ENCODE assay signal across 16 cellular contexts in the genomic region with DNA sequence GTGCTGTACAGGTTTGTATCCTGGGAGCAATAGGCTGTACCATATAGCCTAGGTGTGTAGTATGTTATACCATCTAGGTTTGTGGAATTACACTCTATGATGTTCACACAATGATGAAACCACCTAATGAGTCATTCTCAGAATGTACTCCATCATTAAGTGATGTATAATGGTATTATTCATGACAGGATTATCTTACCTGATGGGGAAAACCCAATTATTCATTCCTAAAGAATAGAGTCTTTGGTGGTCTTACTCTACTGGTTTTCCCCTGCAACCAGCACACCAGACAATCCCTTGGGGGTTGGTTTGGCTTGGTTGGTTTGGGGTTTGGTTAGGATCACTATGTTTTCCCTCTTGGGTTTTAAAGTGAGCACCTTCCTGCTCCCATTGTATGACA. TPM values are rescaled to one million over a fixed set of nuclear protein-coding genes. Genes with fewer than 3 reads are reported as not detected.
DNase-seq lines count a peak whose midpoint lies in the region; ATAC-seq lines count a peak whose summit lies in the region.
"Had no signal": no experiment of that assay in that cellular context is flagged by ENCODE, and none has a peak within 500 bp of the region (broad histone marks: within the 10 kb centered on the region; RNA-seq: fewer than 3 reads in every experiment).

No MANE protein-coding gene starts in this region.

- no peak overlapping the region for H3K4me3 Mint-ChIP-seq in stimulated activated memory B cell treated with anti-CD40 and anti-IgM and Interleukin-4, amounts not matched to agents 10 μg/mL and 1 μg/mL and 100 μg/mL, for 72 hours
- H3K4me3 Mint-ChIP-seq: nephron progenitor cell had no signal

- in situ Hi-C loops in HAP-1 (cut with MboI; ENCODE audit: low sequenced_read_pairs) = loop anchor here (25.0 kb wide), 1 partner anchor 637 kb away; the partner anchor contains the start of gene TESPA1

- no peaks in the 10 kb centered on the region for H3K9me3 ChIP-seq in HAP-1

- intact Hi-C loops in posterior cingulate gyrus (cut with DNase I) = no loop called here

- 0 out of 2 replicates have a peak, but pooled peaks cover 3% of the 10 kb centered on the region for H3K27me3 ChIP-seq in HAP-1 (ENCODE audit: low read depth)

- no peak overlapping the region for H3K27ac Mint-ChIP-seq in activated naive CD4-positive, alpha-beta T cell treated with anti-CD3 and anti-CD28 coated beads, Interleukin-2, amount 50 U/mL, for 72 hours
- H3K27ac Mint-ChIP-seq in stimulated activated memory B cell treated with anti-CD40 and anti-IgM and Interleukin-4, amounts not matched to agents 10 μg/mL and 1 μg/mL and 100 μg/mL, for 72 hours = no peak overlapping the region
- H3K27ac Mint-ChIP-seq: nephron progenitor cell had no signal

- ATAC-seq in activated naive CD4-positive, alpha-beta T cell treated with anti-CD3 and anti-CD28 coated beads, Interleukin-2, amount 50 U/mL, for 72 hours = peak; percentile 86
- peak; percentile 63 for ATAC-seq in HG02759 (IDR thresholded peaks at IDR 0.05; ENCODE audit: unreplicated experiment)
- peak; percentile 45 for ATAC-seq in HG03571 (IDR thresholded peaks at IDR 0.05; ENCODE audit: unreplicated experiment)
- peak; percentile 68 for ATAC-seq in stimulated activated memory B cell treated with anti-CD40 and anti-IgM and Interleukin-4, amounts not matched to agents 10 μg/mL and 1 μg/mL and 100 μg/mL, for 72 hours
- ATAC-seq: left cardiac atrium had no signal

- H3K27me3 Mint-ChIP-seq in stimulated activated memory B cell treated with anti-CD40 and anti-IgM and Interleukin-4, amounts not matched to agents 10 μg/mL and 1 μg/mL and 100 μg/mL, for 72 hours = peaks cover 10% of the 10 kb centered on the region

- peaks cover 9% of the 10 kb centered on the region for H3K4me1 Mint-ChIP-seq in stimulated activated memory B cell treated with anti-CD40 and anti-IgM and Interleukin-4, amounts not matched to agents 10 μg/mL and 1 μg/mL and 100 μg/mL, for 72 hours

- H3K9me3 Mint-ChIP-seq in activated naive CD4-positive, alpha-beta T cell treated with anti-CD3 and anti-CD28 coated beads, Interleukin-2, amount 50 U/mL, for 72 hours = no peaks in the 10 kb centered on the region
- H3K9me3 Mint-ChIP-seq in stimulated activated memory B cell treated with anti-CD40 and anti-IgM and Interleukin-4, amounts not matched to agents 10 μg/mL and 1 μg/mL and 100 μg/mL, for 72 hours = no peaks in the 10 kb centered on the region
- H3K9me3 Mint-ChIP-seq: nephron progenitor cell had no signal

- H3K36me3 ChIP-seq in HAP-1 (replicated peaks) = no peaks in the 10 kb centered on the region

- DNase-seq in activated naive CD4-positive, alpha-beta T cell treated with anti-CD3 and anti-CD28 coated beads, Interleukin-2, amount 50 U/mL, for 72 hours (ENCODE audit: low spot score in 2 of 2) = no peak
- DNase-seq in activated naive CD4-positive, alpha-beta T cell treated with Interleukin-2 at 50 U/mL for 16 hours = no peak
- no peak for DNase-seq in NOMO-1 (lab: John Stamatoyannopoulos, UW; ENCODE audit: unreplicated experiment in 2 of 2)
- DNase-seq in posterior cingulate gyrus = no peak
- DNase-seq in HAP-1 (ENCODE audit: low spot score in 2 of 2) = no peak
- DNase-seq: activated effector memory CD4-positive, alpha-beta T cell treated with anti-CD3 and anti-CD28 coated beads, Interleukin-2, amount 50 U/mL, for 16 hours; left cardiac atrium; NCI-H1436; nephron progenitor cell; small intestine; T-helper 9 cell had no signal

- no peak overlapping the region for H3K4me3 ChIP-seq in HAP-1

- H3K36me3 Mint-ChIP-seq in activated naive CD4-positive, alpha-beta T cell treated with anti-CD3 and anti-CD28 coated beads, Interleukin-2, amount 50 U/mL, for 72 hours = no peaks in the 10 kb centered on the region
- H3K36me3 Mint-ChIP-seq in stimulated activated memory B cell treated with anti-CD40 and anti-IgM and Interleukin-4, amounts not matched to agents 10 μg/mL and 1 μg/mL and 100 μg/mL, for 72 hours = no peaks in the 10 kb centered on the region

- no peaks in the 10 kb centered on the region for H3K4me1 ChIP-seq in HAP-1

RNA-seq across cellular contexts. Expression of gene OR10P1, which starts 12.6 kb away (rescaled TPM):
- not detected for total RNA-seq in activated naive CD4-positive, alpha-beta T cell treated with anti-CD3 and anti-CD28 coated beads, Interleukin-2, amount 50 U/mL, for 72 hours
- total RNA-seq: fibroblast of villous mesenchyme, HT-29 had no signal

RNA-seq across cellular contexts. Expression of gene OR2AP1, which starts 51.8 kb away (rescaled TPM):
- total RNA-seq in activated naive CD4-positive, alpha-beta T cell treated with anti-CD3 and anti-CD28 coated beads, Interleukin-2, amount 50 U/mL, for 72 hours = not detected
- total RNA-seq: fibroblast of villous mesenchyme, HT-29, left cardiac atrium had no signal
